ENCODE assay signal across 8 cellular contexts in the genomic region with DNA sequence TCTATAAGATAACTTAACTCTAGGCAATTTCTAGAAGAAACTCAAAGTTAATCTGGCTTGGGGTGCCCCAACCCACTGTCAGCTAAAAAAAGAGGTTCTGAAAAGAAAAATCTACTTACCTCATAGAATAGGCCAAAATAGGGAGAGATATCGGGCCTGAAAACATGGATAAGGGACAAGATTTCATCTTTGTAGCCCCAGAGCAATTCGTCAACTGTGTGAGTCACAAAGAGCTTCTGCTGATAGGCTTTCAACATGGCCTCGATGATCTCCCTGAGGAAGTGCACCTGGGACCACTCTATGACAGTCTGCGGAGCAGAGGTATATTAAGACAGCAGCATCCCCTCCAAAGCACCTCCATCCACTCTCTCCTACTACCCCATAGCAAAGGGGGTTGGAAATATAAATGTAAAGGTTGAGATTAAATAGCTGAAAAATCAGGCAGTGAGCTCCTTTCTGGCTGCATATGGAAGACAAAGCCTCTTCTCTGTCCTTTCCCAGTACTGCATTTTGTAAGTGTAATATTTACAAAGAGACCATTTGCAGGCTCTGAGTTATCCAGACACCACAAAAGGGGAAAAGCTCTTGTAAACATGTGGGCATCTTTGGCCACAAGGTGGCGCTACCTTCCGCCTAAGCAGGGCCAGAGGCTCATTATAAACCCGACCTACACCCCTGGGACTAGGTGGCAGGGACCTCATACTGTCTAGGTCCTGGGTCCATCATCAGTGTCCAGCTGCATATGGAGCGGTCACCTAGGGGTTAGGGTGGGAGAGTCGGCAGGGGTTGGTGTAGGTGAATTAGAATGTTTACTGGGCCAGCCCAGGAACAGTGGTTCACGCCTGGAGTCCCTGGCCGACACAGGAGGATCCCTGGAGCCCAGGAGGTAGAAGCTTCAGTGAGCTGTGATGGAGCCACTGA. TPM values are rescaled to one million over a fixed set of nuclear protein-coding genes. Genes with fewer than 3 reads are reported as not detected.
DNase-seq lines count a peak whose midpoint lies in the region; ATAC-seq and TF ChIP-seq lines count a peak whose summit lies in the region.

No MANE protein-coding gene starts in this region.

- peaks cover 2% of the 10 kb centered on the region for H3K4me1 Mint-ChIP-seq in glutamatergic neuron (ENCODE audit: low read depth, unreplicated experiment)
- peaks cover 4% of the 10 kb centered on the region for H3K4me1 Mint-ChIP-seq in type B pancreatic cell (ENCODE audit: unreplicated experiment)

- H3K4me2 ChIP-seq in HCT116 (ENCODE audit: low read length) = no peak overlapping the region

- H3K27me3 Mint-ChIP-seq in glutamatergic neuron (ENCODE audit: unreplicated experiment) = peaks cover 1% of the 10 kb centered on the region
- H3K27me3 Mint-ChIP-seq in type B pancreatic cell = no peaks in the 10 kb centered on the region

- no peaks in the 10 kb centered on the region for H3K9me2 ChIP-seq in HCT116 (ENCODE audit: insufficient read depth)

- TF ChIP-seq RAD21 in HCT116 (IDR thresholded peaks at IDR 0.05; ENCODE audit: low read depth) = peak; percentile 94

- H3K4me3 ChIP-seq in HCT116 (replicated peaks in 1 of 2; ENCODE audit: low read depth in 1 of 2, low read length in 2 of 2) = no peak overlapping the region

- BruUV-seq in HCT116 (replicated peaks; lab: Mats Ljungman, UMichigan) = no TSS peak

- no peak overlapping the region for H3K9ac ChIP-seq in HCT116 (ENCODE audit: low read length)

- H3K27me3 ChIP-seq in HCT116 (ENCODE audit: insufficient read depth, low read length) = no peaks in the 10 kb centered on the region

- TF ChIP-seq CTCF in HCT116 (IDR thresholded peaks at IDR 0.05 in 2 of 3, conservative IDR thresholded peaks at IDR 0.05 in 1 of 3; ENCODE audit: borderline replicate concordance in 1 of 3, insufficient read depth in 1 of 3, low read depth in 2 of 3, low read length in 2 of 3) = peak; percentile 74 to 93 (median 86)
- TF ChIP-seq CTCF in glutamatergic neuron (IDR thresholded peaks at IDR 0.05; ENCODE audit: partially characterized antibody, unreplicated experiment) = peak; percentile 96
- TF ChIP-seq CTCF in type B pancreatic cell (conservative IDR thresholded peaks at IDR 0.05) = peak; percentile 96

- intact Hi-C loops in HCT116 (cut with micrococcal nuclease) = loop anchor here (1.0 to 2.0 kb wide), 2 partner anchors 199 to 325 kb away; no protein-coding TSS in a partner anchor

- RAD21 ChIA-PET in HCT116 (lab: Charles Lee; ENCODE audit: low non-redundant PET in 1 of 2, low total read pairs in 2 of 2, uncharacterized antibody in 2 of 2, unreplicated experiment in 2 of 2) = interaction anchor here (0.6 to 1.5 kb wide), 5 partner anchors 126 to 667 kb away, joined by 3 to 12 read pairs (median 5); no protein-coding TSS in a partner anchor

- no peaks in the 10 kb centered on the region for H3K9me3 ChIP-seq in HCT116 (ENCODE audit: control insufficient read depth in 1 of 2, insufficient read depth in 1 of 2, low read depth in 1 of 2, low read length in 2 of 2)

- CTCF ChIA-PET in HCT116 (lab: Charles Lee) = interaction anchor here (0.5 to 4.8 kb wide), 17 partner anchors 9 to 329 kb away, joined by 3 to 151 read pairs (median 4); no protein-coding TSS in a partner anchor

- POLR2A ChIA-PET in HCT116 (lab: Charles Lee) = interaction anchor here (0.7 to 1.7 kb wide), 2 partner anchors 136 to 198 kb away, joined by 3 to 10 read pairs; no protein-coding TSS in a partner anchor

- H2AFZ ChIP-seq in HCT116 (ENCODE audit: low read depth, low read length, poor library complexity, severe bottlenecking) = no peak overlapping the region

- H3K27ac ChIP-seq in HCT116 (ENCODE audit: low read depth, low read length) = no peak overlapping the region

- H3K27ac Mint-ChIP-seq in glutamatergic neuron (ENCODE audit: unreplicated experiment) (peak overlapping the region; percentile 7), type B pancreatic cell (peak overlapping the region; percentile 37)

- no peak for TF ChIP-seq POLR2A in HCT116 (IDR thresholded peaks at IDR 0.05; ENCODE audit: borderline replicate concordance, extremely low read depth, insufficient read depth, insufficient read length)

- no peaks in the 10 kb centered on the region for H4K20me1 ChIP-seq in HCT116 (ENCODE audit: insufficient read depth)

- ATAC-seq in HCT116 = peak; percentile 99

- peak; percentile 41 for DNase-seq in GF-D8 (lab: John Stamatoyannopoulos, UW)
- DNase-seq in HCT116 (ENCODE audit: low read depth, low spot score) = peak; percentile 60
- DNase-seq in NAMALWA (ENCODE audit: low spot score) = peak; percentile 88
- DNase-seq in SK-N-DZ (ENCODE audit: low spot score) = peak; percentile 72
- DNase-seq in activated naive CD4-positive, alpha-beta T cell treated with Interleukin-2 at 50 U/mL for 16 hours = peak; percentile 82
- peak; percentile 91 for DNase-seq in glutamatergic neuron
- peak; percentile 97 for DNase-seq in pons (ENCODE audit: low spot score)
- peak; percentile 81 for DNase-seq in type B pancreatic cell (ENCODE audit: extremely low spot score, unreplicated experiment)

- H3K36me3 ChIP-seq in HCT116 (ENCODE audit: control insufficient read depth in 1 of 2, insufficient read depth in 2 of 2, low read length in 2 of 2) = peaks cover 2 to 9% of the 10 kb centered on the region in 2 experiments; a peak in 1 of 4 replicates

- no peaks in the 10 kb centered on the region for H3K36me3 Mint-ChIP-seq in glutamatergic neuron (ENCODE audit: unreplicated experiment)
- H3K36me3 Mint-ChIP-seq in type B pancreatic cell = peaks cover 14% of the 10 kb centered on the region

- H3K4me1 ChIP-seq in HCT116 (ENCODE audit: control insufficient read depth in 1 of 2, insufficient read depth in 2 of 2, low read length in 2 of 2) = no peaks in the 10 kb centered on the region

- H3K4me3 Mint-ChIP-seq in glutamatergic neuron (ENCODE audit: unreplicated experiment) (peak overlapping the region; percentile 36), type B pancreatic cell (no peak overlapping the region)

- H3K9me3 Mint-ChIP-seq in glutamatergic neuron (ENCODE audit: unreplicated experiment) = no peaks in the 10 kb centered on the region
- H3K9me3 Mint-ChIP-seq in type B pancreatic cell = no peaks in the 10 kb centered on the region

- H3K79me2 ChIP-seq in HCT116 (ENCODE audit: insufficient read depth, low read length) = no peaks in the 10 kb centered on the region

TF ChIP-seq in HCT116, 20 proteins besides CTCF, POLR2A, EP300 and RAD21:
- no peak for TF ChIP-seq ELF1 (IDR thresholded peaks at IDR 0.05; ENCODE audit: borderline replicate concordance, low read depth)
- TF ChIP-seq SP1 (IDR thresholded peaks at IDR 0.05; ENCODE audit: low read depth) = no peak
- no peak for TF ChIP-seq SIN3A (IDR thresholded peaks at IDR 0.05; ENCODE audit: low read depth)
- no peak for TF ChIP-seq JUND (IDR thresholded peaks at IDR 0.05)
- peak; percentile 15 for TF ChIP-seq YY1 (IDR thresholded peaks at IDR 0.05; ENCODE audit: extremely low read depth, insufficient replicate concordance, low read depth, low read length)

RNA-seq across cellular contexts. Expression of gene NUP54, which starts 31.5 kb away (rescaled TPM):
- 53.9 TPM for total RNA-seq in HCT116 (2021; ENCODE audit: unreplicated experiment)
- polyA plus RNA-seq in HCT116 (2012) = 27.9 and 38.9 TPM in 2 replicates
- polyA plus RNA-seq in SK-N-DZ (2014; cell fraction: cytosol; rRNA removed) = 53.3 and 54.4 TPM in 2 replicates
- polyA plus RNA-seq in SK-N-DZ (2014; cell fraction: nucleus; rRNA removed) = 65.9 and 66.6 TPM in 2 replicates
- 43.4 TPM for total RNA-seq in glutamatergic neuron (ENCODE audit: unreplicated experiment)
- 38.0 and 55.4 TPM in 2 replicates for total RNA-seq in type B pancreatic cell (ENCODE audit: low replicate concordance)

RNA-seq across cellular contexts. Expression of gene SCARB2, which starts 34.0 kb away (rescaled TPM):
- 51.3 TPM for total RNA-seq in HCT116 (2021; ENCODE audit: unreplicated experiment)
- 40.8 and 44.0 TPM in 2 replicates for polyA plus RNA-seq in HCT116 (2012)
- polyA plus RNA-seq in SK-N-DZ (2014; cell fraction: cytosol; rRNA removed) = 91.5 and 92.6 TPM in 2 replicates
- polyA plus RNA-seq in SK-N-DZ (2014; cell fraction: nucleus; rRNA removed) = 42.6 and 47.0 TPM in 2 replicates
- 330 TPM for total RNA-seq in glutamatergic neuron (ENCODE audit: unreplicated experiment)
- total RNA-seq in type B pancreatic cell (ENCODE audit: low replicate concordance) = 102 and 107 TPM in 2 replicates

Comparison
In these comparisons a context has a peak if more than half of its experiments do, and no peak if none do; other contexts are left out.
1. DNase-seq: peak in every context shown above with its lines; median percentile 97 in pons; 91 in glutamatergic neuron; 88 in NAMALWA; 82 in activated naive CD4-positive, alpha-beta T cell treated with Interleukin-2 at 50 U/mL for 16 hours; 81 in type B pancreatic cell; 72 in SK-N-DZ; 60 in HCT116; 41 in GF-D8.